16 cellular contexts compared by ENCODE assay signal in genomic region chr19:33412617-33413425, GRCh38.
"Had no signal": no experiment of that assay in that cellular context is flagged by ENCODE, and none has a peak within 500 bp of the region (broad histone marks: within the 10 kb centered on the region; RNA-seq: fewer than 3 reads in every experiment).

No MANE protein-coding gene starts in this region.

- H3K27ac ChIP-seq: coronary artery had no signal

- H3K36me3 Mint-ChIP-seq: natural killer cell, type B pancreatic cell had no signal

- H3K4me3 Mint-ChIP-seq: activated T-cell treated with anti-CD3 and anti-CD28 coated beads, Interleukin-2, amount 50 U/mL, for 72 hours; natural killer cell; type B pancreatic cell had no signal

- H3K27me3 Mint-ChIP-seq: type B pancreatic cell had no signal

- H3K4me3 ChIP-seq: coronary artery had no signal

- H3K27ac Mint-ChIP-seq: activated T-cell treated with anti-CD3 and anti-CD28 coated beads, Interleukin-2, amount 50 U/mL, for 72 hours; natural killer cell; type B pancreatic cell had no signal

- ATAC-seq: activated T-cell treated with anti-CD3 and anti-CD28 coated beads, Interleukin-2, amount 50 U/mL, for 72 hours; natural killer cell had no signal

- DNase-seq: activated CD4-positive, alpha-beta T cell treated with anti-CD3 and anti-CD28 coated beads, Interleukin-2, amount 50 U/mL, for 1 hour; activated CD4-positive, CD25-positive, alpha-beta regulatory T cell treated with anti-CD3 and anti-CD28 coated beads, Interleukin-2, amount 50 U/mL, for 72 hours; activated CD8-positive, alpha-beta memory T cell treated with anti-CD3 and anti-CD28 coated beads, Interleukin-2, amount 50 U/mL, for 4 hours; activated effector memory CD4-positive, alpha-beta T cell treated with anti-CD3 and anti-CD28 coated beads, Interleukin-2, amount 50 U/mL, for 16 hours; activated naive CD4-positive, alpha-beta T cell treated with anti-CD3 and anti-CD28 coated beads, Interleukin-2, amount 50 U/mL, for 16 hours; activated T-cell treated with anti-CD3 and anti-CD28 coated beads, Interleukin-2, amount 50 U/mL, for 72 hours; aorta; erythroblast; mesendoderm; natural killer cell; stimulated activated CD4-positive, alpha-beta T cell treated with anti-CD3 and anti-CD28 coated beads, Interleukin-12 subunit alpha, Interleukin-12 subunit beta, amount 100 ng/mL, for 4 hours; stimulated activated CD4-positive, alpha-beta T cell treated with anti-CD3 and anti-CD28 coated beads, Interleukin-1b, Interleukin-23, amount 100 ng/mL, for 48 hours; stimulated activated CD8-positive, alpha-beta memory T cell treated with anti-CD3 and anti-CD28 coated beads, Interleukin-4, amount 100 ng/mL, for 48 hours; stimulated activated naive CD4-positive, alpha-beta T cell treated with Interleukin-2 at 50 U/mL for 16 hours had no signal

- H3K9me3 Mint-ChIP-seq: activated T-cell treated with anti-CD3 and anti-CD28 coated beads, Interleukin-2, amount 50 U/mL, for 72 hours; natural killer cell; type B pancreatic cell had no signal
